1 cellular context compared by ENCODE assay signal in genomic region chr5:112710896-112711295, GRCh38.
TF ChIP-seq lines count a peak whose summit lies in the region.

No MANE protein-coding gene starts in this region.

TF ChIP-seq in HepG2, 621 proteins besides CTCF, POLR2A, EP300 and RAD21:
- TF ChIP-seq ZNF549 (CRISPR knock-in tag; IDR thresholded peaks at IDR 0.05) (peak; percentile 88; the same call in 1 of the 2 replicates), DR1 (CRISPR knock-in tag; IDR thresholded peaks at IDR 0.05) (no peak), CREM (IDR thresholded peaks at IDR 0.05) (no peak), CREM (CRISPR knock-in tag; IDR thresholded peaks at IDR 0.05) (no peak), ZSCAN31 (CRISPR knock-in tag; IDR thresholded peaks at IDR 0.05; ENCODE audit: low read depth) (no peak), ARID3A (IDR thresholded peaks at IDR 0.05; ENCODE audit: low read depth, low read length) (no peak)
- TF ChIP-seq, protein P1, sequence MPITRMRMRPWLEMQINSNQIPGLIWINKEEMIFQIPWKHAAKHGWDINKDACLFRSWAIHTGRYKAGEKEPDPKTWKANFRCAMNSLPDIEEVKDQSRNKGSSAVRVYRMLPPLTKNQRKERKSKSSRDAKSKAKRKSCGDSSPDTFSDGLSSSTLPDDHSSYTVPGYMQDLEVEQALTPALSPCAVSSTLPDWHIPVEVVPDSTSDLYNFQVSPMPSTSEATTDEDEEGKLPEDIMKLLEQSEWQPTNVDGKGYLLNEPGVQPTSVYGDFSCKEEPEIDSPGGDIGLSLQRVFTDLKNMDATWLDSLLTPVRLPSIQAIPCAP (CRISPR knock-in tag; IDR thresholded peaks at IDR 0.05; ENCODE audit: low read depth) = no peak
TF ChIP-seq in HepG2: peak in this region for 1.
